ENCODE assay signal across 33 cellular contexts in the genomic region with DNA sequence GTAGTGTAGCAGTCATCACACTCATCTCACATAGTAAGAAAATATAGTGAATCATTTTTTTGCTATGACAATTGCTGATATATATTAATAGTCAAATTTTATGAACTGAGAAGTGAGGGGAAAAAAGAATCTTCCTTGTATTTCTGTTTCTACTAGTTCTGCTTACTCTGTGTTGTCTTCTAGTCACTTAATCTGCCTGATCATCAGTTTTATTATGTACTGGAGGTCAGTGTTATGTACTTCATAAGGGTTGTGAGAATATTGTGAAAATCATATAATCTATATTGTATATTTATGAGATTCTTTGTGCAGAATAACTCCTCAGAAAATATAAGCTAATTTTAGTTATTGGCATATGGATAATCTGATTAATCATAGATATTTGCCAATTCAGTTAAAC.
"Had no signal": no experiment of that assay in that cellular context is flagged by ENCODE, and none has a peak within 500 bp of the region (broad histone marks: within the 10 kb centered on the region; RNA-seq: fewer than 3 reads in every experiment).

No MANE protein-coding gene starts in this region.

- H3K4me3 ChIP-seq: adrenal gland, ascending aorta, body of pancreas, breast epithelium, cardiac muscle cell had no signal

- H3K27ac ChIP-seq: adrenal gland, ascending aorta, body of pancreas, brain microvascular endothelial cell, breast epithelium, cardiac muscle cell had no signal

- ATAC-seq: activated naive CD4-positive, alpha-beta T cell treated with anti-CD3 and anti-CD28 coated beads, Interleukin-2, amount 50 U/mL, for 72 hours; activated naive CD8-positive, alpha-beta T cell treated with anti-CD3 and anti-CD28 coated beads, Interleukin-2, amount 50 U/mL, for 24 hours; activated T-cell treated with anti-CD3 and anti-CD28 coated beads, Interleukin-2, amount 50 U/mL, for 4 hours; activated T-cell treated with anti-CD3 and anti-CD28 coated beads, Interleukin-2, amount 50 U/mL, for 72 hours; activated T-helper 17 cell treated with anti-CD3 and anti-CD28 coated beads, Interleukin-2, amount 50 U/mL, for 72 hours; body of pancreas had no signal

- H3K9me3 ChIP-seq: adrenal gland, ascending aorta, body of pancreas, breast epithelium had no signal

- H3K27me3 ChIP-seq: adrenal gland, ascending aorta, body of pancreas, brain microvascular endothelial cell, breast epithelium, cardiac muscle cell had no signal

- H3K4me1 ChIP-seq: adrenal gland, ascending aorta, body of pancreas, breast epithelium had no signal

- H3K36me3 ChIP-seq: adrenal gland, ascending aorta, brain microvascular endothelial cell, breast epithelium, cardiac muscle cell had no signal

- FAIRE-seq: astrocyte, bronchial epithelial cell, colon had no signal

- DNase-seq: activated effector memory CD4-positive, alpha-beta T cell treated with anti-CD3 and anti-CD28 coated beads, Interleukin-2, amount 50 U/mL, for 16 hours; activated effector memory CD4-positive, alpha-beta T cell treated with Interleukin-2 at 50 U/mL for 16 hours; activated gamma-delta T cell; activated gamma-delta T cell treated with Interleukin-2 at 50 U/mL for 16 hours; activated naive CD4-positive, alpha-beta T cell; activated naive CD4-positive, alpha-beta T cell treated with anti-CD3 and anti-CD28 coated beads for 36 hours; activated naive CD4-positive, alpha-beta T cell treated with anti-CD3 and anti-CD28 coated beads, Interleukin-2, amount 10 ng/mL, durations not matched to agents 7 days and 5 days; activated naive CD4-positive, alpha-beta T cell treated with anti-CD3 and anti-CD28 coated beads, Interleukin-2, amount 50 U/mL, for 16 hours; activated naive CD4-positive, alpha-beta T cell treated with Interleukin-2 at 50 U/mL for 16 hours; activated naive CD8-positive, alpha-beta T cell treated with anti-CD3 and anti-CD28 coated beads for 36 hours; activated naive CD8-positive, alpha-beta T cell treated with anti-CD3 and anti-CD28 coated beads, Interleukin-2, amount 10 ng/mL, durations not matched to agents 7 days and 5 days; activated naive CD8-positive, alpha-beta T cell treated with anti-CD3 and anti-CD28 coated beads, Interleukin-2, amount 50 U/mL, for 24 hours; activated T-cell treated with anti-CD3 and anti-CD28 coated beads, Interleukin-2, amount 50 U/mL, for 4 hours; activated T-cell treated with anti-CD3 and anti-CD28 coated beads, Interleukin-2, amount 50 U/mL, for 48 hours; activated T-cell treated with anti-CD3 and anti-CD28 coated beads, Interleukin-2, amount 50 U/mL, for 72 hours; adrenal gland; amniotic stem cell; amygdala; anterior cingulate cortex; aorta; body of pancreas; brain microvascular endothelial cell; caudate nucleus; central memory CD4-positive, alpha-beta T cell; cerebellar nuclear complex had no signal
